ENCODE assay signal across 32 cellular contexts in the genomic region with DNA sequence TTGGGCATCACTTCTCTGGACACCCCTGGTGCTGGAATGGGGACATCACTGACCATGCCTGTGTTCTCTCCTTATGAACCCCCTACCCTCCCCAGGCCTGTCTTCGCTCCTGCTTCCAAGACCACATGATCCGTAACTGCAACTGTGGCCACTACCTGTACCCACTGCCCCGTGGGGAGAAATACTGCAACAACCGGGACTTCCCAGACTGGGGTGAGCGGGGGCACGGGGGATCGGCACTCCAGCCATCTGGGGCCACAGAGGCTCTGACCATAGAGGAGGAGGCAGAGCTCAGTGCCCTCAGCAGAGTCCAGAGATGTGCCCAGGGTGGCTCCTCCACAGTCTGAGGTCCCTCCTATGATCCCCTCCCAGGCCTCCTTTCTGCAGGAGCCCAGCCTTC.
"Had no signal": no experiment of that assay in that cellular context is flagged by ENCODE, and none has a peak within 500 bp of the region (broad histone marks: within the 10 kb centered on the region; RNA-seq: fewer than 3 reads in every experiment).

No MANE protein-coding gene starts in this region.

- H3K9me3 ChIP-seq: adrenal gland, body of pancreas had no signal

- H3K27me3 ChIP-seq: adrenal gland, body of pancreas had no signal

- DNase-seq: activated B cell treated with CpG ODN at 0.5 μM for 24 hours; activated CD4-positive, alpha-beta memory T cell treated with anti-CD3 and anti-CD28 coated beads for 36 hours; activated CD4-positive, alpha-beta T cell treated with anti-CD3 and anti-CD28 coated beads for 36 hours; activated CD4-positive, alpha-beta T cell treated with anti-CD3 and anti-CD28 coated beads, Interleukin-2, amount 10 ng/mL, durations not matched to agents 24 days and 14 days; activated CD4-positive, CD25-positive, alpha-beta regulatory T cell treated with anti-CD3 and anti-CD28 coated beads, Interleukin-2, amount 50 U/mL, for 72 hours; activated CD8-positive, alpha-beta memory T cell treated with anti-CD3 and anti-CD28 coated beads, Interleukin-2, amount 10 ng/mL, durations not matched to agents 7 days and 5 days; activated CD8-positive, alpha-beta memory T cell treated with anti-CD3 and anti-CD28 coated beads, Interleukin-2, amount 50 U/mL, for 4 hours; activated CD8-positive, alpha-beta T cell treated with anti-CD3 and anti-CD28 coated beads, Interleukin-2, amount 10 ng/mL, durations not matched to agents 7 days and 5 days; activated effector memory CD4-positive, alpha-beta T cell treated with anti-CD3 and anti-CD28 coated beads, Interleukin-2, amount 50 U/mL, for 16 hours; activated naive CD4-positive, alpha-beta T cell treated with anti-CD3 and anti-CD28 coated beads for 36 hours; activated naive CD8-positive, alpha-beta T cell treated with anti-CD3 and anti-CD28 coated beads for 36 hours; activated naive CD8-positive, alpha-beta T cell treated with anti-CD3 and anti-CD28 coated beads, Interleukin-2, amount 50 U/mL, for 24 hours; activated T-cell treated with anti-CD3 and anti-CD28 coated beads, Interleukin-2, amount 50 U/mL, for 1 hour; activated T-cell treated with anti-CD3 and anti-CD28 coated beads, Interleukin-2, amount 50 U/mL, for 48 hours; adrenal gland; amygdala; aorta; body of pancreas; caudate nucleus; cortex of kidney; dermis blood vessel endothelial cell; effector CD4-positive, alpha-beta T cell; foreskin fibroblast; head of caudate nucleus; T-helper 1 cell; T-helper 17 cell; T1000; WERI-Rb-1 had no signal

- H3K4me3 ChIP-seq: adrenal gland, body of pancreas had no signal

- H3K27ac ChIP-seq: adrenal gland, body of pancreas, WERI-Rb-1 had no signal

- FAIRE-seq: colon, endometrium, endothelial cell of umbilical vein, frontal cortex had no signal

- ATAC-seq: activated CD4-positive, alpha-beta T cell treated with anti-CD3 and anti-CD28 coated beads for 36 hours; activated CD8-positive, alpha-beta memory T cell treated with anti-CD3 and anti-CD28 coated beads, Interleukin-2, amount 10 ng/mL, durations not matched to agents 7 days and 5 days; activated CD8-positive, alpha-beta T cell treated with anti-CD3 and anti-CD28 coated beads, Interleukin-2, amount 10 ng/mL, durations not matched to agents 7 days and 5 days; activated naive CD8-positive, alpha-beta T cell treated with anti-CD3 and anti-CD28 coated beads, Interleukin-2, amount 50 U/mL, for 24 hours; T-helper 17 cell had no signal

- H3K36me3 ChIP-seq: adrenal gland, WERI-Rb-1 had no signal

- H3K4me1 ChIP-seq: adrenal gland, body of pancreas had no signal
